9 cellular contexts compared by ENCODE assay signal in the genomic region with DNA sequence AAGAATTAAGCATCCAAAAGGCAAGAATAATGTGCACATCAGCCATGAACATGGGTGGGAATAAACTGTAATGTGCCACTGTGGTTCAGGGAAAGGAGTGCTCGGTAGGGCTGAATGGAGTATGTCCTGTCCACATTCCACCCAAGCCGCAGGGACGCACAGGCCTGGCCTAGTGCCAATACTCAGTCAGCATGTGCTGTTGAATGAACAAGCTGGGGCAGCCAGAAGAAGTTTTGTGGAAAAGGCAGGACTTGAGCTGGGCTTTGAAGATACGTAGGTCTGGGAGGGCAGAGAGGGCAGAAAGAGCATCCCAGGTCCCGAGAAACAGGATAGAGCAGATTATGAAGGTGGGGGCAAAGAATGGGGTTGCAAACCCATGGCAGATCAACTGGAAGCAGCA.
A peak's percentile ranks its signal among the peaks of the same experiment; 100 is the strongest.
DNase-seq lines count a peak whose midpoint lies in the region; ATAC-seq and TF ChIP-seq lines count a peak whose summit lies in the region.
"Had no signal": no experiment of that assay in that cellular context is flagged by ENCODE, and none has a peak within 500 bp of the region (broad histone marks: within the 10 kb centered on the region; RNA-seq: fewer than 3 reads in every experiment).

No MANE protein-coding gene starts in this region.

- DNase-seq in HT1080 (ENCODE audit: low read depth) (peak; percentile 59), adipocyte (ENCODE audit: low read depth) (peak; percentile 80), left ventricle myocardium inferior (peak; percentile 77), smooth muscle cell (lab: John Stamatoyannopoulos, UW; ENCODE audit: unreplicated experiment) (no peak), WTC11 (ENCODE audit: low spot score) (no peak), GM19240 (ENCODE audit: insufficient read length, low spot score) (no peak), ecto neural progenitor cell (ENCODE audit: low spot score) (no peak)

- H2AFZ ChIP-seq in smooth muscle cell (ENCODE audit: low read depth): no peak overlapping the region

- H3K36me3 Mint-ChIP-seq in WTC11: peaks cover 9% of the 10 kb centered on the region
- H3K36me3 Mint-ChIP-seq: activated naive CD4-positive, alpha-beta T cell treated with anti-CD3 and anti-CD28 coated beads, Interleukin-2, amount 50 U/mL, for 72 hours had no signal

- no peak overlapping the region for H3K27ac ChIP-seq in left ventricle myocardium inferior (replicated peaks)
- H3K27ac ChIP-seq in smooth muscle cell (ENCODE audit: low read depth): no peak overlapping the region

- peak overlapping the region; percentile 37 for H3K4me2 ChIP-seq in smooth muscle cell

- H3K4me3 ChIP-seq in adipocyte (ENCODE audit: low read length) (no peak overlapping the region), left ventricle myocardium inferior (no peak overlapping the region), smooth muscle cell (no peak overlapping the region)

- intact Hi-C loops in left ventricle myocardium inferior (cut with micrococcal nuclease): no loop called here

- H3K79me2 ChIP-seq in smooth muscle cell (ENCODE audit: low read depth): no peaks in the 10 kb centered on the region

- H3K9ac ChIP-seq in adipocyte (ENCODE audit: low read length) (no peak overlapping the region), smooth muscle cell (ENCODE audit: low read depth) (no peak overlapping the region)

- no peaks in the 10 kb centered on the region for H4K20me1 ChIP-seq in smooth muscle cell (ENCODE audit: low read depth)

- H3K4me1 ChIP-seq in adipocyte (ENCODE audit: control insufficient read depth, insufficient read depth, low read length) (peaks cover 35% of the 10 kb centered on the region), left ventricle myocardium inferior (peaks cover 36% of the 10 kb centered on the region), smooth muscle cell (ENCODE audit: low read depth) (no peaks in the 10 kb centered on the region)

- TF ChIP-seq CTCF in left ventricle myocardium inferior (IDR thresholded peaks at IDR 0.05; ENCODE audit: borderline replicate concordance) (no peak), smooth muscle cell (IDR thresholded peaks at IDR 0.05; ENCODE audit: borderline replicate concordance, insufficient read depth, poor library complexity, severe bottlenecking) (no peak), WTC11 (IDR thresholded peaks at IDR 0.05) (no peak)

- H3K36me3 ChIP-seq in adipocyte (ENCODE audit: control insufficient read depth, insufficient read depth, low read length, severe bottlenecking): no peaks in the 10 kb centered on the region
- no peaks in the 10 kb centered on the region for H3K36me3 ChIP-seq in left ventricle myocardium inferior
- no peaks in the 10 kb centered on the region for H3K36me3 ChIP-seq in smooth muscle cell (ENCODE audit: low read depth)

- WGBS in smooth muscle cell (ENCODE audit: low lambda C conversion rate): 52% methylated on average over 5 of the region's 5 CpGs

- H3K9me3 ChIP-seq in adipocyte (ENCODE audit: control insufficient read depth, low read length): no peaks in the 10 kb centered on the region
- peaks cover 6% of the 10 kb centered on the region for H3K9me3 ChIP-seq in left ventricle myocardium inferior (replicated peaks)
- H3K9me3 ChIP-seq in smooth muscle cell (replicated peaks; ENCODE audit: low read depth): no peaks in the 10 kb centered on the region

- H3K27ac Mint-ChIP-seq in WTC11: no peak overlapping the region

- H3K9me3 Mint-ChIP-seq in WTC11: peaks cover 12% of the 10 kb centered on the region
- H3K9me3 Mint-ChIP-seq: activated naive CD4-positive, alpha-beta T cell treated with anti-CD3 and anti-CD28 coated beads, Interleukin-2, amount 50 U/mL, for 72 hours had no signal

- no peaks in the 10 kb centered on the region for H3F3A ChIP-seq in smooth muscle cell (ENCODE audit: low read depth)

- no peaks in the 10 kb centered on the region for H3K27me3 ChIP-seq in adipocyte (replicated peaks; ENCODE audit: control insufficient read depth, insufficient read depth, low read length)
- no peaks in the 10 kb centered on the region for H3K27me3 ChIP-seq in left ventricle myocardium inferior (ENCODE audit: low read depth)
- H3K27me3 ChIP-seq in smooth muscle cell (ENCODE audit: low read depth): no peaks in the 10 kb centered on the region

- POLR2A ChIA-PET in WTC11 (lab: Charles Lee): no interaction called here

- CTCF ChIA-PET in WTC11 (lab: Charles Lee): interaction anchor here (1.6 to 2.2 kb wide), 2 partner anchors 25 to 134 kb away, joined by 3 to 6 read pairs; no protein-coding TSS in a partner anchor

- H3K4me1 Mint-ChIP-seq in WTC11: peaks cover 22% of the 10 kb centered on the region

- no peak overlapping the region for H3K4me3 Mint-ChIP-seq in WTC11

- ATAC-seq in WTC11: no peak
- ATAC-seq in GM19452 (IDR thresholded peaks at IDR 0.05; ENCODE audit: unreplicated experiment): no peak
- ATAC-seq: activated naive CD4-positive, alpha-beta T cell treated with anti-CD3 and anti-CD28 coated beads, Interleukin-2, amount 50 U/mL, for 72 hours had no signal

- peaks cover 21% of the 10 kb centered on the region for H3K27me3 Mint-ChIP-seq in WTC11 (ENCODE audit: low read depth)

TF ChIP-seq in WTC11, 78 proteins besides CTCF, POLR2A, EP300 and RAD21 (continues in another document):
- TF ChIP-seq RORB (CRISPR knock-in tag; IDR thresholded peaks at IDR 0.05) (no peak), SMAD4 (CRISPR knock-in tag; IDR thresholded peaks at IDR 0.05) (no peak), JAZF1 (CRISPR knock-in tag; IDR thresholded peaks at IDR 0.05) (no peak), TEAD4 (CRISPR knock-in tag; IDR thresholded peaks at IDR 0.05) (no peak), ETV6 (CRISPR knock-in tag; IDR thresholded peaks at IDR 0.05) (no peak), CBFB (CRISPR knock-in tag; IDR thresholded peaks at IDR 0.05; ENCODE audit: low read depth) (no peak)
- TF ChIP-seq, protein P1, sequence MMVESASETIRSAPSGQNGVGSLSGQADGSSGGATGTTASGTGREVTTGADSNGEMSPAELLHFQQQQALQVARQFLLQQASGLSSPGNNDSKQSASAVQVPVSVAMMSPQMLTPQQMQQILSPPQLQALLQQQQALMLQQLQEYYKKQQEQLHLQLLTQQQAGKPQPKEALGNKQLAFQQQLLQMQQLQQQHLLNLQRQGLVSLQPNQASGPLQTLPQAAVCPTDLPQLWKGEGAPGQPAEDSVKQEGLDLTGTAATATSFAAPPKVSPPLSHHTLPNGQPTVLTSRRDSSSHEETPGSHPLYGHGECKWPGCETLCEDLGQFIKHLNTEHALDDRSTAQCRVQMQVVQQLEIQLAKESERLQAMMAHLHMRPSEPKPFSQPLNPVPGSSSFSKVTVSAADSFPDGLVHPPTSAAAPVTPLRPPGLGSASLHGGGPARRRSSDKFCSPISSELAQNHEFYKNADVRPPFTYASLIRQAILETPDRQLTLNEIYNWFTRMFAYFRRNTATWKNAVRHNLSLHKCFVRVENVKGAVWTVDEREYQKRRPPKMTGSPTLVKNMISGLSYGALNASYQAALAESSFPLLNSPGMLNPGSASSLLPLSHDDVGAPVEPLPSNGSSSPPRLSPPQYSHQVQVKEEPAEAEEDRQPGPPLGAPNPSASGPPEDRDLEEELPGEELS (CRISPR knock-in tag; IDR thresholded peaks at IDR 0.05): no peak
- TF ChIP-seq, protein P2, sequence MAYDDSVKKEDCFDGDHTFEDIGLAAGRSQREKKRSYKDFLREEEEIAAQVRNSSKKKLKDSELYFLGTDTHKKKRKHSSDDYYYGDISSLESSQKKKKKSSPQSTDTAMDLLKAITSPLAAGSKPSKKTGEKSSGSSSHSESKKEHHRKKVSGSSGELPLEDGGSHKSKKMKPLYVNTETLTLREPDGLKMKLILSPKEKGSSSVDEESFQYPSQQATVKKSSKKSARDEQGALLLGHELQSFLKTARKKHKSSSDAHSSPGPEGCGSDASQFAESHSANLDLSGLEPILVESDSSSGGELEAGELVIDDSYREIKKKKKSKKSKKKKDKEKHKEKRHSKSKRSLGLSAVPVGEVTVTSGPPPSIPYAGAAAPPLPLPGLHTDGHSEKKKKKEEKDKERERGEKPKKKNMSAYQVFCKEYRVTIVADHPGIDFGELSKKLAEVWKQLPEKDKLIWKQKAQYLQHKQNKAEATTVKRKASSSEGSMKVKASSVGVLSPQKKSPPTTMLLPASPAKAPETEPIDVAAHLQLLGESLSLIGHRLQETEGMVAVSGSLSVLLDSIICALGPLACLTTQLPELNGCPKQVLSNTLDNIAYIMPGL (CRISPR knock-in tag; IDR thresholded peaks at IDR 0.05): no peak
- TF ChIP-seq, protein P3, sequence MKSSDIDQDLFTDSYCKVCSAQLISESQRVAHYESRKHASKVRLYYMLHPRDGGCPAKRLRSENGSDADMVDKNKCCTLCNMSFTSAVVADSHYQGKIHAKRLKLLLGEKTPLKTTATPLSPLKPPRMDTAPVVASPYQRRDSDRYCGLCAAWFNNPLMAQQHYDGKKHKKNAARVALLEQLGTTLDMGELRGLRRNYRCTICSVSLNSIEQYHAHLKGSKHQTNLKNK (CRISPR knock-in tag; IDR thresholded peaks at IDR 0.05): no peak
- TF ChIP-seq, protein P4, sequence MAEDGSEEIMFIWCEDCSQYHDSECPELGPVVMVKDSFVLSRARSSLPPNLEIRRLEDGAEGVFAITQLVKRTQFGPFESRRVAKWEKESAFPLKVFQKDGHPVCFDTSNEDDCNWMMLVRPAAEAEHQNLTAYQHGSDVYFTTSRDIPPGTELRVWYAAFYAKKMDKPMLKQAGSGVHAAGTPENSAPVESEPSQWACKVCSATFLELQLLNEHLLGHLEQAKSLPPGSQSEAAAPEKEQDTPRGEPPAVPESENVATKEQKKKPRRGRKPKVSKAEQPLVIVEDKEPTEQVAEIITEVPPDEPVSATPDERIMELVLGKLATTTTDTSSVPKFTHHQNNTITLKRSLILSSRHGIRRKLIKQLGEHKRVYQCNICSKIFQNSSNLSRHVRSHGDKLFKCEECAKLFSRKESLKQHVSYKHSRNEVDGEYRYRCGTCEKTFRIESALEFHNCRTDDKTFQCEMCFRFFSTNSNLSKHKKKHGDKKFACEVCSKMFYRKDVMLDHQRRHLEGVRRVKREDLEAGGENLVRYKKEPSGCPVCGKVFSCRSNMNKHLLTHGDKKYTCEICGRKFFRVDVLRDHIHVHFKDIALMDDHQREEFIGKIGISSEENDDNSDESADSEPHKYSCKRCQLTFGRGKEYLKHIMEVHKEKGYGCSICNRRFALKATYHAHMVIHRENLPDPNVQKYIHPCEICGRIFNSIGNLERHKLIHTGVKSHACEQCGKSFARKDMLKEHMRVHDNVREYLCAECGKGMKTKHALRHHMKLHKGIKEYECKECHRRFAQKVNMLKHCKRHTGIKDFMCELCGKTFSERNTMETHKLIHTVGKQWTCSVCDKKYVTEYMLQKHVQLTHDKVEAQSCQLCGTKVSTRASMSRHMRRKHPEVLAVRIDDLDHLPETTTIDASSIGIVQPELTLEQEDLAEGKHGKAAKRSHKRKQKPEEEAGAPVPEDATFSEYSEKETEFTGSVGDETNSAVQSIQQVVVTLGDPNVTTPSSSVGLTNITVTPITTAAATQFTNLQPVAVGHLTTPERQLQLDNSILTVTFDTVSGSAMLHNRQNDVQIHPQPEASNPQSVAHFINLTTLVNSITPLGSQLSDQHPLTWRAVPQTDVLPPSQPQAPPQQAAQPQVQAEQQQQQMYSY (CRISPR knock-in tag; IDR thresholded peaks at IDR 0.05): no peak

Comparison
In these comparisons a context has a peak if more than half of its experiments do, and no peak if none do; other contexts are left out.
1. DNase-seq: peak in HT1080 (single experiment), adipocyte (single experiment) and left ventricle myocardium inferior (single experiment); none in smooth muscle cell (single experiment), WTC11 (single experiment), GM19240 (single experiment) and ecto neural progenitor cell (single experiment).